2 cellular contexts compared by ENCODE assay signal in the genomic region with DNA sequence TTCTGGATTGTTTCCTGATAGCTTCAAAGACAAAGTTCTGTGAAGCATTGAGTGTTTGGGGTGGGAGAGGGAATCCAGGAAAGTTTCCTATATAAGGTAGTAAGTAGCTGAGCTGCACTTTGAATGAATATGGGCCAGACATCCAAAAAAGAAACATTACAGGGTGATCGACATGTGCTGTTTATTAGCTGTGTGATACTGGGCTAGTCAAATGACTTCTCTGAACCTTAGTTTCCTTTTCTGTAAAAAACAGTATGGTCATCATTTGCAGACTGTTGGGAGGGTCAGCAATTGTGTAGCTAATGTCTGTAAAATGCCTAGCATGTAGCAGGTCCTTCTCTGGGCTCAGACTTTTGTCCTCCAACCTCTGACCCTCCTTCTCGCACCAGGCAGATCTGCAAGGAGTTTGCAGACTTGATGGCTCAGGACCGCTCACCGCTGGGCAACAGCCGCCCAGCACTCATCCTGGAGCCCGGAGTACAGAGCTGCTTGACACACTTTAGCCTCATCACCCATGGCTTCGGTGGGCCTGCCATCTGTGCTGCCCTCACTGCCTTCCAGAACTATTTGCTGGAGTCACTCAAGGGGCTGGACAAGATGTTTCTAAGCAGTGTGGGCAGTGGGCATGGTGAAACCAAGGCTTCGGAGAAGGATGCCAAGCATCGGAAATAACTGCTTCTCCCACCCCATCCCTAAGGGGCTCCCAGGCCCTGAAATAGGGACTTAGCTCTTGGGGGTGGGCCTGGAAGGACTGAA.
TF ChIP-seq lines count a peak whose summit lies in the region.

No MANE protein-coding gene starts in this region.

TF ChIP-seq in HEK293, 187 proteins besides CTCF, POLR2A, EP300 and RAD21:
- no peak for TF ChIP-seq ZNF571 (tag by site-specific recombination; IDR thresholded peaks at IDR 0.05)
- peak; percentile 80 for TF ChIP-seq ZNF768 (tag by site-specific recombination; IDR thresholded peaks at IDR 0.05)
- TF ChIP-seq ZNF302 (tag by site-specific recombination; IDR thresholded peaks at IDR 0.05; ENCODE audit: low read depth): no peak
- no peak for TF ChIP-seq ZNF600 (tag by site-specific recombination; IDR thresholded peaks at IDR 0.05)

TF ChIP-seq in K562, 482 proteins besides CTCF, POLR2A, EP300 and RAD21:
- TF ChIP-seq ZNF696 (CRISPR knock-in tag; conservative IDR thresholded peaks at IDR 0.05) (no peak), BHLHE40 (IDR thresholded peaks at IDR 0.05; ENCODE audit: low read length) (no peak), RHOXF2B (CRISPR knock-in tag; conservative IDR thresholded peaks at IDR 0.05) (no peak), RBM25 (IDR thresholded peaks at IDR 0.05; ENCODE audit: low read depth, low read length, severe bottlenecking) (peak; percentile 86), DACH1 (IDR thresholded peaks at IDR 0.05; ENCODE audit: partially characterized antibody) (no peak), ZFP36 (IDR thresholded peaks at IDR 0.05; ENCODE audit: low read depth, low read length, partially characterized antibody) (peak; percentile 72), ZKSCAN8 (CRISPR knock-in tag; IDR thresholded peaks at IDR 0.05) (no peak), FOSL1 (tag; conservative IDR thresholded peaks at IDR 0.05) (no peak), ZFPM2 (CRISPR knock-in tag; IDR thresholded peaks at IDR 0.05) (no peak), MED1 (CRISPR knock-in tag; IDR thresholded peaks at IDR 0.05; ENCODE audit: borderline replicate concordance) (no peak)
- TF ChIP-seq, protein P1, sequence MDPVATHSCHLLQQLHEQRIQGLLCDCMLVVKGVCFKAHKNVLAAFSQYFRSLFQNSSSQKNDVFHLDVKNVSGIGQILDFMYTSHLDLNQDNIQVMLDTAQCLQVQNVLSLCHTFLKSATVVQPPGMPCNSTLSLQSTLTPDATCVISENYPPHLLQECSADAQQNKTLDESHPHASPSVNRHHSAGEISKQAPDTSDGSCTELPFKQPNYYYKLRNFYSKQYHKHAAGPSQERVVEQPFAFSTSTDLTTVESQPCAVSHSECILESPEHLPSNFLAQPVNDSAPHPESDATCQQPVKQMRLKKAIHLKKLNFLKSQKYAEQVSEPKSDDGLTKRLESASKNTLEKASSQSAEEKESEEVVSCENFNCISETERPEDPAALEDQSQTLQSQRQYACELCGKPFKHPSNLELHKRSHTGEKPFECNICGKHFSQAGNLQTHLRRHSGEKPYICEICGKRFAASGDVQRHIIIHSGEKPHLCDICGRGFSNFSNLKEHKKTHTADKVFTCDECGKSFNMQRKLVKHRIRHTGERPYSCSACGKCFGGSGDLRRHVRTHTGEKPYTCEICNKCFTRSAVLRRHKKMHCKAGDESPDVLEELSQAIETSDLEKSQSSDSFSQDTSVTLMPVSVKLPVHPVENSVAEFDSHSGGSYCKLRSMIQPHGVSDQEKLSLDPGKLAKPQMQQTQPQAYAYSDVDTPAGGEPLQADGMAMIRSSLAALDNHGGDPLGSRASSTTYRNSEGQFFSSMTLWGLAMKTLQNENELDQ (CRISPR knock-in tag; IDR thresholded peaks at IDR 0.05; ENCODE audit: borderline replicate concordance): no peak
- TF ChIP-seq, protein P2, sequence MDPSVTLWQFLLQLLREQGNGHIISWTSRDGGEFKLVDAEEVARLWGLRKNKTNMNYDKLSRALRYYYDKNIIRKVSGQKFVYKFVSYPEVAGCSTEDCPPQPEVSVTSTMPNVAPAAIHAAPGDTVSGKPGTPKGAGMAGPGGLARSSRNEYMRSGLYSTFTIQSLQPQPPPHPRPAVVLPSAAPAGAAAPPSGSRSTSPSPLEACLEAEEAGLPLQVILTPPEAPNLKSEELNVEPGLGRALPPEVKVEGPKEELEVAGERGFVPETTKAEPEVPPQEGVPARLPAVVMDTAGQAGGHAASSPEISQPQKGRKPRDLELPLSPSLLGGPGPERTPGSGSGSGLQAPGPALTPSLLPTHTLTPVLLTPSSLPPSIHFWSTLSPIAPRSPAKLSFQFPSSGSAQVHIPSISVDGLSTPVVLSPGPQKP (CRISPR knock-in tag; IDR thresholded peaks at IDR 0.05): 0 out of 2 replicates have a peak, but pooled peaks have one; percentile 48
